ENCODE assay signal across 10 cellular contexts in genomic region chr15:33242165-33242564, GRCh38. TPM values are rescaled to one million over a fixed set of nuclear protein-coding genes. Genes with fewer than 3 reads are reported as not detected.
DNase-seq lines count a peak whose midpoint lies in the region; TF ChIP-seq lines count a peak whose summit lies in the region.
"Had no signal": no experiment of that assay in that cellular context is flagged by ENCODE, and none has a peak within 500 bp of the region (broad histone marks: within the 10 kb centered on the region; RNA-seq: fewer than 3 reads in every experiment).

No MANE protein-coding gene starts in this region.

- H3K27ac ChIP-seq in SK-N-SH (ENCODE audit: low read depth in 2 of 2, low read length in 1 of 2) (peak overlapping the region in 1 of 2 experiments; percentile 91; a peak in 3 of 4 replicates), iPS DF 6.9 (ENCODE audit: low read length) (no peak overlapping the region)

- no peak for TF ChIP-seq RAD21 in SK-N-SH (IDR thresholded peaks at IDR 0.05; ENCODE audit: low read length)

- H4K20me1 ChIP-seq in SK-N-SH (ENCODE audit: insufficient read depth) = no peaks in the 10 kb centered on the region

- peak overlapping the region; percentile 45; the same call in 1 of the 2 replicates for H2AFZ ChIP-seq in SK-N-SH (ENCODE audit: low read depth)

- H3K9me2 ChIP-seq in SK-N-SH = no peaks in the 10 kb centered on the region

- CTCF ChIA-PET in SK-N-SH (lab: Yijun Ruan, JAX) = interaction anchor here (0.7 to 8.6 kb wide), 8 partner anchors 9 to 488 kb away, joined by 3 to 51 read pairs (median 4); no protein-coding TSS in a partner anchor

- 33% methylated on average over 1 of the region's 1 CpG for WGBS in SK-N-SH (ENCODE audit: low lambda C conversion rate)
- no CpG with 5 or more reads among the region's 1 CpG for WGBS in iPS DF 6.9 (ENCODE audit: insufficient coverage, insufficient read length)

- H3K79me2 ChIP-seq in SK-N-SH (ENCODE audit: insufficient read depth) = no peaks in the 10 kb centered on the region

- TF ChIP-seq EP300 in SK-N-SH (IDR thresholded peaks at IDR 0.05; ENCODE audit: borderline replicate concordance in 1 of 2, low read depth in 1 of 2, low read length in 1 of 2) = peak in 1 of 2 experiments; percentile 54; a peak in 1 of 4 replicates

- peak overlapping the region; percentile 32 for H3K4me2 ChIP-seq in SK-N-SH

- POLR2A ChIA-PET in SK-N-SH (lab: Yijun Ruan, JAX) = no interaction called here

- H3K4me3 ChIP-seq in SK-N-SH (ENCODE audit: low read depth in 2 of 2, low read length in 1 of 2) = no peak overlapping the region
- H3K4me3 ChIP-seq in iPS DF 6.9 (ENCODE audit: low read length) = no peak overlapping the region

- H3K9me3 ChIP-seq in SK-N-SH (no peaks in the 10 kb centered on the region), iPS DF 6.9 (ENCODE audit: control insufficient read depth, insufficient read depth, low read length) (no peaks in the 10 kb centered on the region)

- H3K4me1 ChIP-seq in SK-N-SH (ENCODE audit: control insufficient read depth in 1 of 2, insufficient read depth in 2 of 2, low read depth in 1 of 2, low read length in 1 of 2) = peaks cover 3 to 15% of the 10 kb centered on the region in 2 experiments; a peak in 3 of 4 replicates
- H3K4me1 ChIP-seq in iPS DF 6.9 (ENCODE audit: control insufficient read depth, insufficient read depth, low read length) = peaks cover 3% of the 10 kb centered on the region; the same call in 1 of the 2 replicates

- DNase-seq in stimulated activated CD4-positive, alpha-beta T cell treated with anti-CD3 and anti-CD28 coated beads, Interleukin-12 subunit alpha, Interleukin-12 subunit beta, amount 100 ng/mL, for 48 hours (ENCODE audit: low read depth in 2 of 3, low spot score in 1 of 3) = peak; percentile 6 to 8 (median 8)
- DNase-seq in stimulated activated CD4-positive, alpha-beta T cell treated with anti-CD3 and anti-CD28 coated beads, Interleukin-12 subunit alpha, Interleukin-12 subunit beta, amount 100 ng/mL, for 4 hours = no peak
- DNase-seq in SK-N-SH = peak; percentile 7
- peak; percentile 16 for DNase-seq in iPS DF 6.9 (ENCODE audit: low read depth, low spot score)
- no peak for DNase-seq in GDM1 (lab: John Stamatoyannopoulos, UW)
- DNase-seq in 8988T = no peak
- no peak for DNase-seq in midbrain (lab: John Stamatoyannopoulos, UW)
- no peak for DNase-seq in T-helper 1 cell
- DNase-seq: activated naive CD8-positive, alpha-beta T cell treated with anti-CD3 and anti-CD28 coated beads, Interleukin-2, amount 10 ng/mL, durations not matched to agents 7 days and 5 days; SIG-M5 had no signal

- H3K27me3 ChIP-seq in SK-N-SH (ENCODE audit: insufficient read depth) (no peaks in the 10 kb centered on the region), iPS DF 6.9 (ENCODE audit: control insufficient read depth, insufficient read depth, low read length) (no peaks in the 10 kb centered on the region)

- peaks cover 19% of the 10 kb centered on the region for H3F3A ChIP-seq in SK-N-SH (replicated peaks; ENCODE audit: insufficient read depth)

- H3K9ac ChIP-seq in SK-N-SH = peak overlapping the region; percentile 68

- no peaks in the 10 kb centered on the region for H3K36me3 ChIP-seq in SK-N-SH (replicated peaks in 1 of 2; ENCODE audit: control insufficient read depth in 1 of 2, insufficient read depth in 2 of 2, low read length in 1 of 2)
- H3K36me3 ChIP-seq in iPS DF 6.9 (ENCODE audit: control insufficient read depth, insufficient read depth, low read length) = no peaks in the 10 kb centered on the region

- TF ChIP-seq CTCF in SK-N-SH (IDR thresholded peaks at IDR 0.05) = no peak

TF ChIP-seq in SK-N-SH, 30 proteins besides CTCF, POLR2A, EP300 and RAD21:
- TF ChIP-seq YY1 (IDR thresholded peaks at IDR 0.05; ENCODE audit: low read depth) (no peak), TEAD4 (IDR thresholded peaks at IDR 0.05; ENCODE audit: borderline replicate concordance, insufficient read depth) (peak; percentile 62; the same call in 1 of the 2 replicates), FOXJ3 (CRISPR knock-in tag; IDR thresholded peaks at IDR 0.05) (no peak), PBX3 (IDR thresholded peaks at IDR 0.05) (peak; percentile 88), RFX5 (IDR thresholded peaks at IDR 0.05; ENCODE audit: low read length) (0 out of 2 replicates have a peak, but pooled peaks have one; percentile 25), GABPA (IDR thresholded peaks at IDR 0.05; ENCODE audit: low read depth) (no peak), USF2 (IDR thresholded peaks at IDR 0.05; ENCODE audit: borderline replicate concordance, low read depth, low read length) (no peak), TCF12 (IDR thresholded peaks at IDR 0.05) (peak; percentile 80), FOXM1 (IDR thresholded peaks at IDR 0.05; ENCODE audit: low read depth) (no peak), JUND (IDR thresholded peaks at IDR 0.05) (peak; percentile 62), FOSL2 (IDR thresholded peaks at IDR 0.05; ENCODE audit: borderline replicate concordance, low read depth) (peak; percentile 66; the same call in 1 of the 2 replicates), TAF1 (IDR thresholded peaks at IDR 0.05; ENCODE audit: borderline replicate concordance, low read depth, low read length) (no peak), EZH2phosphoT487 (IDR thresholded peaks at IDR 0.05; ENCODE audit: borderline replicate concordance, low read depth) (no peak), MAX (IDR thresholded peaks at IDR 0.05; ENCODE audit: low read depth) (no peak), MXI1 (IDR thresholded peaks at IDR 0.05; ENCODE audit: low read depth, low read length) (no peak)
- TF ChIP-seq, protein P1, sequence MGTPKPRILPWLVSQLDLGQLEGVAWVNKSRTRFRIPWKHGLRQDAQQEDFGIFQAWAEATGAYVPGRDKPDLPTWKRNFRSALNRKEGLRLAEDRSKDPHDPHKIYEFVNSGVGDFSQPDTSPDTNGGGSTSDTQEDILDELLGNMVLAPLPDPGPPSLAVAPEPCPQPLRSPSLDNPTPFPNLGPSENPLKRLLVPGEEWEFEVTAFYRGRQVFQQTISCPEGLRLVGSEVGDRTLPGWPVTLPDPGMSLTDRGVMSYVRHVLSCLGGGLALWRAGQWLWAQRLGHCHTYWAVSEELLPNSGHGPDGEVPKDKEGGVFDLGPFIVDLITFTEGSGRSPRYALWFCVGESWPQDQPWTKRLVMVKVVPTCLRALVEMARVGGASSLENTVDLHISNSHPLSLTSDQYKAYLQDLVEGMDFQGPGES (IDR thresholded peaks at IDR 0.05; ENCODE audit: low read depth, low read length) = no peak

RNA-seq across cellular contexts. Expression of gene FMN1, which starts 47.7 kb away (rescaled TPM):
- 9.1 and 10.5 TPM in 2 replicates for polyA plus RNA-seq in SK-N-SH (2012; rRNA removed)
- 8.4 and 10.0 TPM in 2 replicates for polyA plus RNA-seq in SK-N-SH (2012; cell fraction: cytosol; rRNA removed)
- 23.3 and 34.7 TPM in 2 replicates for polyA plus RNA-seq in SK-N-SH (2012; cell fraction: nucleus; rRNA removed)

Comparison
In these comparisons a context has a peak if more than half of its experiments do, and no peak if none do; other contexts are left out.
1. DNase-seq: peak in stimulated activated CD4-positive, alpha-beta T cell treated with anti-CD3 and anti-CD28 coated beads, Interleukin-12 subunit alpha, Interleukin-12 subunit beta, amount 100 ng/mL, for 48 hours (3 of 3), SK-N-SH (single experiment) and iPS DF 6.9 (single experiment); none in stimulated activated CD4-positive, alpha-beta T cell treated with anti-CD3 and anti-CD28 coated beads, Interleukin-12 subunit alpha, Interleukin-12 subunit beta, amount 100 ng/mL, for 4 hours (single experiment), GDM1 (single experiment), 8988T (single experiment), midbrain (single experiment) and T-helper 1 cell (0 of 5).